ENCODE assay signal across 19 cellular contexts in the genomic region with DNA sequence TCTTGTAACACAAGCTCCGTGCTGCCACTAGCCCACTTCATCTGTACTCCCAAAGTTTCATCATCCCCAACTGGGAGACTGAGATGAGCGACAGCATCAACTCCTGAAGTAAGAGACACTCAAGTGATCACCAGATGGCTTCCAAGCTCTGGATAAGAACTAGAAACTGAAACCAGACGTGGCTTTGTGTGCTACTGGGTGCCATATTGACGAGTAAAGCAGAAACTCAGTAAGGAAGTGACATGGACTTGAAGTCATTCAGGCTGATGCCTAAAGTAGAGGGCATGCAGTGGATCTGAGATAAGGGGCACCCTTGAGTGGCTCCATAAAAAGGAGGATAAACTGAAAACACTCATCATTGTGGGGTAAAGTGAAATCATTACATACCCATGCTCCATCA.
"Had no signal": no experiment of that assay in that cellular context is flagged by ENCODE, and none has a peak within 500 bp of the region (broad histone marks: within the 10 kb centered on the region; RNA-seq: fewer than 3 reads in every experiment).

No MANE protein-coding gene starts in this region.

- H3K9me3 Mint-ChIP-seq: activated naive CD4-positive, alpha-beta T cell treated with anti-CD3 and anti-CD28 coated beads, Interleukin-2, amount 50 U/mL, for 24 hours; activated T-cell treated with anti-CD3 and anti-CD28 coated beads, Interleukin-2, amount 50 U/mL, for 24 hours; effector memory CD8-positive, alpha-beta T cell; natural killer cell; stimulated activated naive CD8-positive, alpha-beta T cell treated with anti-CD3 and anti-CD28 coated beads, Interleukin-15, amount 100 ng/mL, for 72 hours; type B pancreatic cell; WTC11 had no signal

- H3K9me3 ChIP-seq: lower lobe of right lung, pancreas, right lobe of liver, suprapubic skin had no signal

- H3K36me3 ChIP-seq: lower lobe of right lung, pancreas, right lobe of liver, suprapubic skin had no signal

- H3K4me3 ChIP-seq: lower lobe of right lung, pancreas, right lobe of liver, smooth muscle cell, suprapubic skin had no signal

- H3K27ac Mint-ChIP-seq: activated CD8-positive, alpha-beta T cell treated with anti-CD3 and anti-CD28 coated beads, Interleukin-2, amount 10 ng/mL, durations not matched to agents 7 days and 5 days; activated naive CD4-positive, alpha-beta T cell treated with anti-CD3 and anti-CD28 coated beads, Interleukin-2, amount 50 U/mL, for 24 hours; activated T-cell treated with anti-CD3 and anti-CD28 coated beads, Interleukin-2, amount 50 U/mL, for 24 hours; effector memory CD8-positive, alpha-beta T cell; natural killer cell; stimulated activated naive CD8-positive, alpha-beta T cell treated with anti-CD3 and anti-CD28 coated beads, Interleukin-15, amount 100 ng/mL, for 72 hours; type B pancreatic cell; WTC11 had no signal

- ATAC-seq: activated CD8-positive, alpha-beta T cell treated with anti-CD3 and anti-CD28 coated beads, Interleukin-2, amount 10 ng/mL, durations not matched to agents 7 days and 5 days; effector memory CD8-positive, alpha-beta T cell; foreskin keratinocyte; left colon; lower lobe of right lung; natural killer cell; pancreas; right lobe of liver; stimulated activated naive CD8-positive, alpha-beta T cell treated with anti-CD3 and anti-CD28 coated beads, Interleukin-15, amount 100 ng/mL, for 72 hours; WTC11 had no signal

- H3K4me2 ChIP-seq: smooth muscle cell had no signal

- H3K4me3 Mint-ChIP-seq: activated CD8-positive, alpha-beta T cell treated with anti-CD3 and anti-CD28 coated beads, Interleukin-2, amount 10 ng/mL, durations not matched to agents 7 days and 5 days; activated naive CD4-positive, alpha-beta T cell treated with anti-CD3 and anti-CD28 coated beads, Interleukin-2, amount 50 U/mL, for 24 hours; activated T-cell treated with anti-CD3 and anti-CD28 coated beads, Interleukin-2, amount 50 U/mL, for 24 hours; effector memory CD8-positive, alpha-beta T cell; natural killer cell; stimulated activated naive CD8-positive, alpha-beta T cell treated with anti-CD3 and anti-CD28 coated beads, Interleukin-15, amount 100 ng/mL, for 72 hours; type B pancreatic cell; WTC11 had no signal

- H3K4me1 ChIP-seq: foreskin keratinocyte, lower lobe of right lung, pancreas, right lobe of liver, suprapubic skin had no signal

- H3K27ac ChIP-seq: foreskin keratinocyte, lower lobe of right lung, pancreas, right lobe of liver, suprapubic skin had no signal

- H3K36me3 Mint-ChIP-seq: activated naive CD4-positive, alpha-beta T cell treated with anti-CD3 and anti-CD28 coated beads, Interleukin-2, amount 50 U/mL, for 24 hours; natural killer cell; type B pancreatic cell had no signal

- DNase-seq: activated CD4-positive, alpha-beta T cell treated with anti-CD3 and anti-CD28 coated beads for 4 hours; activated CD8-positive, alpha-beta T cell treated with anti-CD3 and anti-CD28 coated beads, Interleukin-2, amount 10 ng/mL, durations not matched to agents 7 days and 5 days; activated effector memory CD4-positive, alpha-beta T cell treated with anti-CD3 and anti-CD28 coated beads, Interleukin-2, amount 50 U/mL, for 16 hours; activated T-cell treated with anti-CD3 and anti-CD28 coated beads, Interleukin-2, amount 50 U/mL, for 24 hours; effector memory CD8-positive, alpha-beta T cell; foreskin keratinocyte; islet precursor cell; left colon; lower lobe of right lung; natural killer cell; pancreas; right lobe of liver; stimulated activated CD4-positive, alpha-beta T cell treated with anti-CD3 and anti-CD28 coated beads, Interleukin-4, amount 100 ng/mL, for 1 hour; stimulated activated naive CD8-positive, alpha-beta T cell treated with anti-CD3 and anti-CD28 coated beads, Interleukin-15, amount 100 ng/mL, for 72 hours had no signal

- H3K27me3 ChIP-seq: foreskin keratinocyte, pancreas, right lobe of liver, suprapubic skin had no signal

- H3K27me3 Mint-ChIP-seq: activated naive CD4-positive, alpha-beta T cell treated with anti-CD3 and anti-CD28 coated beads, Interleukin-2, amount 50 U/mL, for 24 hours; stimulated activated naive CD8-positive, alpha-beta T cell treated with anti-CD3 and anti-CD28 coated beads, Interleukin-15, amount 100 ng/mL, for 72 hours; type B pancreatic cell had no signal

- H3K4me1 Mint-ChIP-seq: activated naive CD4-positive, alpha-beta T cell treated with anti-CD3 and anti-CD28 coated beads, Interleukin-2, amount 50 U/mL, for 24 hours; natural killer cell; stimulated activated naive CD8-positive, alpha-beta T cell treated with anti-CD3 and anti-CD28 coated beads, Interleukin-15, amount 100 ng/mL, for 72 hours; WTC11 had no signal
